9 cellular contexts compared by ENCODE assay signal in genomic region chr1:27322569-27323116, GRCh38. TPM values are rescaled to one million over a fixed set of nuclear protein-coding genes. Genes with fewer than 3 reads are reported as not detected.
DNase-seq lines count a peak whose midpoint lies in the region; ATAC-seq and TF ChIP-seq lines count a peak whose summit lies in the region.
"Had no signal": no experiment of that assay in that cellular context is flagged by ENCODE, and none has a peak within 500 bp of the region (broad histone marks: within the 10 kb centered on the region; RNA-seq: fewer than 3 reads in every experiment).

No MANE protein-coding gene starts in this region.

- H3K4me3 ChIP-seq in esophagus squamous epithelium = peak overlapping the region; percentile 89 to 96 (median 94)
- peak overlapping the region; percentile 99 for H3K4me3 ChIP-seq in rectal smooth muscle tissue (ENCODE audit: low read length)

- TF ChIP-seq POLR2A in esophagus squamous epithelium (IDR thresholded peaks at IDR 0.05) = no peak

- peak overlapping the region; percentile 88 for H3K27ac ChIP-seq in RWPE1
- H3K27ac ChIP-seq in esophagus squamous epithelium = peak overlapping the region; percentile 91 to 96 (median 95)
- peak overlapping the region; percentile 85 for H3K27ac ChIP-seq in rectal smooth muscle tissue (ENCODE audit: low read depth, low read length)

- peak; percentile 5 for ATAC-seq in GM18517 (IDR thresholded peaks at IDR 0.05; ENCODE audit: unreplicated experiment)

- intact Hi-C loops in esophagus squamous epithelium (cut with DNase I) = no loop called here

- peak overlapping the region; percentile 99 for H3K9ac ChIP-seq in rectal smooth muscle tissue (ENCODE audit: low read length)

- 2 to 3% methylated on average over 8 to 9 of the region's 9 CpGs for WGBS in esophagus squamous epithelium, 2 donors

- peaks cover 19 to 63% (median 33%) of the 10 kb centered on the region in 3 donors for H3K4me1 ChIP-seq in esophagus squamous epithelium
- peaks cover 9% of the 10 kb centered on the region for H3K4me1 ChIP-seq in rectal smooth muscle tissue (ENCODE audit: control insufficient read depth, insufficient read depth, low read length)

- H3K36me3 ChIP-seq in esophagus squamous epithelium (peaks cover 4 to 37% (median 7%) of the 10 kb centered on the region in 3 donors), rectal smooth muscle tissue (ENCODE audit: control insufficient read depth, insufficient read depth, low read length) (no peaks in the 10 kb centered on the region)

- POLR2A ChIA-PET in RWPE1 (lab: Yijun Ruan, JAX; ENCODE audit: low non-redundant PET) = interaction anchor here (0.8 to 0.9 kb wide), 2 partner anchors 20 to 164 kb away, joined by 3 read pairs; partner anchors contain the start of gene SYTL1
- POLR2A ChIA-PET in GM10248 (lab: Yijun Ruan, JAX) = interaction anchor here (0.5 kb wide), 1 partner anchor 421 kb away, joined by 4 read pairs; no protein-coding TSS in a partner anchor

- TF ChIP-seq CTCF in RWPE1 (conservative IDR thresholded peaks at IDR 0.05; ENCODE audit: low read depth) = no peak
- TF ChIP-seq CTCF in esophagus squamous epithelium (IDR thresholded peaks at IDR 0.05) = no peak
- TF ChIP-seq CTCF in GM10248 (IDR thresholded peaks at IDR 0.05; ENCODE audit: control extremely low read depth, extremely low read depth, low read depth, missing control alignments) = no peak

- CTCF ChIA-PET in RWPE1 (lab: Yijun Ruan, JAX) = interaction anchor here (0.6 to 1.6 kb wide), 2 partner anchors 10 to 11 kb away, joined by 4 to 8 read pairs; no protein-coding TSS in a partner anchor
- CTCF ChIA-PET in GM10248 (lab: Yijun Ruan, JAX) = interaction anchor here (0.9 to 6.3 kb wide), 13 partner anchors 10 to 403 kb away, joined by 3 to 57 read pairs (median 4); partner anchors contain the start of genes FAM76A and SYTL1

- H3K9me3 ChIP-seq in esophagus squamous epithelium = no peaks in the 10 kb centered on the region

- DNase-seq in RWPE1 (ENCODE audit: low spot score) = no peak
- DNase-seq in esophagus squamous epithelium (lab: John Stamatoyannopoulos, UW) = no peak
- no peak for DNase-seq in NCI-H187 treated with DMSO at 0.1 percent for 48 hours (lab: John Stamatoyannopoulos, UW)
- no peak for DNase-seq in GM10248 (ENCODE audit: extremely low spot score)
- DNase-seq in cerebellar nuclear complex (lab: John Stamatoyannopoulos, UW) = no peak
- no peak for DNase-seq in retina

- H3K27me3 ChIP-seq in esophagus squamous epithelium (peaks cover 0 to 5% (median 0%) of the 10 kb centered on the region in 4 donors), rectal smooth muscle tissue (ENCODE audit: control insufficient read depth, insufficient read depth, low read length) (no peaks in the 10 kb centered on the region)

RNA-seq across cellular contexts. Expression of gene TMEM222, which starts 0.7 kb away (rescaled TPM):
- total RNA-seq in esophagus squamous epithelium = 10 to 100 TPM; 20.0 to 33.0 (median 27.1) TPM

RNA-seq across cellular contexts. Expression of gene SYTL1, which starts 19.2 kb away (rescaled TPM):
- total RNA-seq in esophagus squamous epithelium = 100 to 1,000 TPM in 3 of 4 donors, 10 to 100 TPM in 1; 74.7 to 182 (median 125) TPM
- total RNA-seq: SK-MEL-5 had no signal

RNA-seq across cellular contexts. Expression of gene MAP3K6, which starts 44.1 kb away (rescaled TPM):
- total RNA-seq in esophagus squamous epithelium = 100 to 1,000 TPM in 1 of 4 donors, 10 to 100 TPM in 3; 72.3 to 121 (median 76.9) TPM

RNA-seq across cellular contexts. Expression of gene FCN3, which starts 52.0 kb away (rescaled TPM):
- total RNA-seq in esophagus squamous epithelium = 1 to 10 TPM; 3.0 to 4.7 (median 4.3) TPM
- total RNA-seq: SK-MEL-5 had no signal
